Comparison of ENCODE assay signal across 34 cellular contexts in the genomic region with DNA sequence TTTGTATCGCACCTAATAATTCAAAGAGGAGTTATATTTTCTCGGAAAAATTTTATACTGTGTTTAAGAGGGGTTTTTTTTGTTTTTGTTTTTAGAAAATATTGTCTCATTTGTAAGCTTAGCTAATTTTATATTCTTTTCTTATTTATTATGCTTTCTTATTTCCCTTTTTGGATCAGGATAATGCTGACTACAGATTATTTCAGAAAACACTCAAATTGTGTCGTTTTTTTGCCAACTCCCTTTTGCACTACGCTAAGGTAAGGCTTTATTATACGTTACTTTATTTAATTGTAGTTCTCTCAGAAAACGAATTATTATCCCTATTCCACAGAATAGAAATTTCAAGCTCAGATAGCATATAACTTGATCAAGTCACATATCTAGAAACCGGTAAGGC. TPM values are rescaled to one million over a fixed set of nuclear protein-coding genes. Genes with fewer than 3 reads are reported as not detected.
DNase-seq lines count a peak whose midpoint lies in the region; ATAC-seq, FAIRE-seq and TF ChIP-seq lines count a peak whose summit lies in the region.
"Had no signal": no experiment of that assay in that cellular context is flagged by ENCODE, and none has a peak within 500 bp of the region (broad histone marks: within the 10 kb centered on the region; RNA-seq: fewer than 3 reads in every experiment).

No MANE protein-coding gene starts in this region.

- FAIRE-seq in HepG2 (lab: Jason Lieb, UNC), result no peak
- FAIRE-seq in A549 (lab: Jason Lieb, UNC), result no peak
- no peak for FAIRE-seq in K562 (lab: Jason Lieb, UNC)
- FAIRE-seq: A204.1, D721Med had no signal

- H3K4me1 ChIP-seq in HepG2 (ENCODE audit: insufficient read depth, low read length), result peaks cover 5% of the 10 kb centered on the region; the same call in 1 of the 2 replicates
- no peaks in the 10 kb centered on the region for H3K4me1 ChIP-seq in right lobe of liver
- no peaks in the 10 kb centered on the region for H3K4me1 ChIP-seq in A549
- no peaks in the 10 kb centered on the region for H3K4me1 ChIP-seq in IMR-90 (ENCODE audit: control insufficient read depth, insufficient read depth, low read length)
- H3K4me1 ChIP-seq in K562 (replicated peaks in 1 of 2; ENCODE audit: control insufficient read depth in 2 of 2, insufficient read depth in 2 of 2, low read length in 2 of 2), result no peaks in the 10 kb centered on the region
- H3K4me1 ChIP-seq in Peyer's patch, result no peaks in the 10 kb centered on the region
- H3K4me1 ChIP-seq: BE2C; BLaER1; BLaER1 treated with 17β-estradiol and CSF1 and Interleukin-3, amounts not matched to agents 10 nM and 100 nM; Caco-2 had no signal

- no peak overlapping the region for H2BK15ac ChIP-seq in IMR-90 (ENCODE audit: low read depth, low read length)

- H3K4me3 ChIP-seq in HepG2 (replicated peaks in 1 of 3; ENCODE audit: insufficient read depth in 1 of 3, low read depth in 2 of 3, low read length in 3 of 3) (no peak overlapping the region), right lobe of liver (no peak overlapping the region), A549 (no peak overlapping the region), IMR-90 (ENCODE audit: insufficient read depth, low read depth, low read length) (no peak overlapping the region), K562 (no peak overlapping the region), Peyer's patch (no peak overlapping the region)
- H3K4me3 ChIP-seq: BLaER1; BLaER1 treated with 17β-estradiol and CSF1 and Interleukin-3, amounts not matched to agents 10 nM and 100 nM had no signal

- no peak overlapping the region for H4K5ac ChIP-seq in IMR-90 (ENCODE audit: low read depth, low read length)

- H3K14ac ChIP-seq in IMR-90 (replicated peaks; ENCODE audit: low read depth, low read length), result no peak overlapping the region

- H4K20me1 ChIP-seq in HepG2 (ENCODE audit: insufficient read depth, low read length), result no peaks in the 10 kb centered on the region
- H4K20me1 ChIP-seq in IMR-90 (ENCODE audit: insufficient read depth, low read length), result no peaks in the 10 kb centered on the region
- H4K20me1 ChIP-seq in K562 (replicated peaks; ENCODE audit: control insufficient read depth, insufficient read depth, low read length), result no peaks in the 10 kb centered on the region
- H4K20me1 ChIP-seq: BLaER1; BLaER1 treated with 17β-estradiol and CSF1 and Interleukin-3, amounts not matched to agents 10 nM and 100 nM had no signal

- TF ChIP-seq POLR2A in HepG2 (IDR thresholded peaks at IDR 0.05; ENCODE audit: insufficient read depth in 1 of 2, low read depth in 2 of 2, low read length in 2 of 2) (no peak), right lobe of liver (IDR thresholded peaks at IDR 0.05) (no peak), A549 (IDR thresholded peaks at IDR 0.05; ENCODE audit: low read length) (no peak), IMR-90 (IDR thresholded peaks at IDR 0.05; ENCODE audit: low read depth, low read length) (no peak), K562 (conservative IDR thresholded peaks at IDR 0.05) (no peak), Peyer's patch (IDR thresholded peaks at IDR 0.05) (no peak)

- H3K9me3 ChIP-seq in HepG2 (ENCODE audit: low read length) (no peaks in the 10 kb centered on the region), right lobe of liver (no peaks in the 10 kb centered on the region), A549 (no peaks in the 10 kb centered on the region), IMR-90 (ENCODE audit: control insufficient read depth, insufficient read depth, low read length) (no peaks in the 10 kb centered on the region), K562 (replicated peaks; ENCODE audit: control insufficient read depth, insufficient read depth, low read depth, low read length) (no peaks in the 10 kb centered on the region), Peyer's patch (no peaks in the 10 kb centered on the region)
- H3K9me3 ChIP-seq: BE2C, Caco-2 had no signal

- BruUV-seq in HepG2 (replicated peaks; lab: Mats Ljungman, UMichigan) (no TSS peak), IMR-90 (replicated peaks; lab: Mats Ljungman, UMichigan) (no TSS peak), K562 (replicated peaks; lab: Mats Ljungman, UMichigan) (no TSS peak)

- H3K4ac ChIP-seq in IMR-90 (ENCODE audit: low read depth, low read length), result no peak overlapping the region

- intact Hi-C loops in HepG2 (cut with micrococcal nuclease; ENCODE audit: unreplicated experiment), result no loop called here
- intact Hi-C loops in right lobe of liver (cut with DNase I), result loop anchor here in 1 of 2 donors (10.0 kb wide), 1 partner anchor 207 kb away; no protein-coding TSS in a partner anchor
- intact Hi-C loops in IMR-90 (cut with micrococcal nuclease), result no loop called here
- intact Hi-C loops in K562 (cut with micrococcal nuclease), result no loop called here

- no peak overlapping the region for H2AK9ac ChIP-seq in IMR-90 (replicated peaks; ENCODE audit: low read depth, low read length, poor library complexity)

- CTCF ChIA-PET in HepG2 (lab: Yijun Ruan, JAX; ENCODE audit: low intra/inter-chr PET ratio, low total read pairs) (no interaction called here), A549 (lab: Yijun Ruan, JAX) (interaction anchor here (1.2 to 1.4 kb wide), 2 partner anchors 12 to 220 kb away, joined by 4 to 5 read pairs; no protein-coding TSS in a partner anchor), IMR-90 (lab: Yijun Ruan, JAX) (no interaction called here), K562 (lab: Yijun Ruan, JAX; ENCODE audit: low intra/inter-chr PET ratio) (no interaction called here)

- no peak overlapping the region for H2AK5ac ChIP-seq in IMR-90 (ENCODE audit: low read depth, low read length)

- in situ Hi-C loops in HepG2 (cut with HindIII; ENCODE audit: extremely low pct_ligation_motif_present, low pct_unique_long_range_greater_than_20kb), result no loop called here
- in situ Hi-C loops in IMR-90 (cut with MboI; ENCODE audit: low sequenced_read_pairs), result no loop called here
- in situ Hi-C loops in K562 (cut with MboI), result no loop called here
- in situ Hi-C loops in GM13977 (cut with MboI; ENCODE audit: low pct_unique_long_range_greater_than_20kb, low sequenced_read_pairs, unreplicated experiment), result loop anchor here (25.0 kb wide), 1 partner anchor 234 kb away; the partner anchor contains the start of gene F5

- H2BK5ac ChIP-seq in IMR-90 (ENCODE audit: low read depth, low read length, poor library complexity, severe bottlenecking), result no peak overlapping the region

- H3K9me1 ChIP-seq in IMR-90 (ENCODE audit: insufficient read depth, low read length), result no peaks in the 10 kb centered on the region
- H3K9me1 ChIP-seq in K562 (ENCODE audit: control insufficient read depth, insufficient read depth, low read length), result no peaks in the 10 kb centered on the region

- H3K4me2 ChIP-seq in HepG2 (ENCODE audit: low read depth, low read length), result no peak overlapping the region
- H3K4me2 ChIP-seq in A549, result no peak overlapping the region
- H3K4me2 ChIP-seq in IMR-90 (ENCODE audit: low read depth, low read length), result no peak overlapping the region
- H3K4me2 ChIP-seq in K562 (ENCODE audit: insufficient read depth, low read length), result no peak overlapping the region
- H3K4me2 ChIP-seq: BLaER1; BLaER1 treated with 17β-estradiol and CSF1 and Interleukin-3, amounts not matched to agents 10 nM and 100 nM had no signal

- TF ChIP-seq CTCF in HepG2 (CRISPR knock-in tag; IDR thresholded peaks at IDR 0.05) (no peak), right lobe of liver (IDR thresholded peaks at IDR 0.05) (no peak), A549 (IDR thresholded peaks at IDR 0.05) (no peak), IMR-90 (conservative IDR thresholded peaks at IDR 0.05; ENCODE audit: low read depth, low read length) (no peak), K562 (IDR thresholded peaks at IDR 0.05 in 2 of 3, conservative IDR thresholded peaks at IDR 0.05 in 1 of 3; ENCODE audit: insufficient read depth in 2 of 3, low read depth in 1 of 3, low read length in 3 of 3) (no peak), GM13977 (IDR thresholded peaks at IDR 0.05; ENCODE audit: extremely low read depth, insufficient read depth, missing control alignments) (no peak), Peyer's patch (IDR thresholded peaks at IDR 0.05) (no peak)

- H3K18ac ChIP-seq in IMR-90 (ENCODE audit: low read depth, low read length), result no peak overlapping the region

- no peak overlapping the region for H2AFZ ChIP-seq in HepG2 (ENCODE audit: low read length)
- no peak overlapping the region for H2AFZ ChIP-seq in IMR-90 (replicated peaks; ENCODE audit: low read length, poor library complexity)
- H2AFZ ChIP-seq in K562 (ENCODE audit: low read depth, low read length), result no peak overlapping the region

- H3K36me3 ChIP-seq in HepG2 (replicated peaks in 1 of 2; ENCODE audit: control insufficient read depth in 1 of 2, insufficient read depth in 2 of 2, low read length in 2 of 2) (peaks cover 6 to 19% of the 10 kb centered on the region in 2 experiments), right lobe of liver (peaks cover 0 to 5% (median 2%) of the 10 kb centered on the region in 4 donors), IMR-90 (ENCODE audit: control insufficient read depth, insufficient read depth, low read length) (peaks cover 3% of the 10 kb centered on the region), K562 (ENCODE audit: control insufficient read depth, insufficient read depth, low read length) (peaks cover 63% of the 10 kb centered on the region), Peyer's patch (peaks cover 0 to 10% (median 0%) of the 10 kb centered on the region in 3 donors)
- H3K36me3 ChIP-seq: BE2C had no signal

- POLR2A ChIA-PET in HepG2 (lab: Yijun Ruan, JAX) (no interaction called here), A549 (lab: Yijun Ruan, JAX) (no interaction called here), IMR-90 (lab: Charles Lee; ENCODE audit: unreplicated experiment) (no interaction called here), K562 (lab: Yijun Ruan, JAX) (no interaction called here)

- no peak for DNase-seq in HepG2 (ENCODE audit: low spot score)
- DNase-seq in right lobe of liver, result no peak
- DNase-seq in A549 (ENCODE audit: low read depth in 1 of 2, low spot score in 1 of 2), result no peak
- DNase-seq in IMR-90, result no peak
- no peak for DNase-seq in K562 (ENCODE audit: extremely low read depth in 1 of 4, low spot score in 3 of 4)
- DNase-seq in GM13977 (ENCODE audit: low spot score), result no peak
- no peak for DNase-seq in Peyer's patch
- DNase-seq: 8988T; ACHN; AML-193; BE2C; C1 segment of cervical spinal cord; Caco-2; Calu3; CD4-positive, alpha-beta memory T cell; CD4-positive, alpha-beta T cell; CD4-positive, CD25-positive, alpha-beta regulatory T cell; CD8-positive, alpha-beta memory T cell; CD8-positive, alpha-beta T cell; COR-L47; DMS 273 treated with DMSO at 0.1 percent for 48 hours; DMS153; DMS53; DMS79; DMS79 treated with DMSO at 0.1 percent for 48 hours; DND-41; EL had no signal

- TF ChIP-seq EP300 in HepG2 (IDR thresholded peaks at IDR 0.05; ENCODE audit: low read depth in 2 of 2, low read length in 2 of 2) (no peak), HepG2 (CRISPR knock-in tag; IDR thresholded peaks at IDR 0.05; ENCODE audit: borderline replicate concordance) (no peak), A549 (IDR thresholded peaks at IDR 0.05) (no peak), K562 (IDR thresholded peaks at IDR 0.05; ENCODE audit: low read length) (no peak)

- no peaks in the 10 kb centered on the region for H3K79me1 ChIP-seq in IMR-90 (ENCODE audit: low read depth in 1 of 2, low read length in 2 of 2)

- H3K27me3 ChIP-seq in HepG2 (ENCODE audit: control insufficient read depth in 1 of 2, insufficient read depth in 2 of 2, low read length in 2 of 2) (no peaks in the 10 kb centered on the region), right lobe of liver (no peaks in the 10 kb centered on the region), IMR-90 (ENCODE audit: control insufficient read depth, insufficient read depth, low read length) (no peaks in the 10 kb centered on the region), K562 (ENCODE audit: control insufficient read depth in 2 of 2, insufficient read depth in 2 of 2, low read length in 2 of 2) (no peaks in the 10 kb centered on the region), Peyer's patch (no peaks in the 10 kb centered on the region)
- H3K27me3 ChIP-seq: BE2C; BLaER1; BLaER1 treated with 17β-estradiol and CSF1 and Interleukin-3, amounts not matched to agents 10 nM and 100 nM had no signal

- H4K91ac ChIP-seq in IMR-90 (ENCODE audit: insufficient read depth, low read depth, low read length), result no peak overlapping the region

- WGBS in HepG2 (ENCODE audit: low lambda C conversion rate), result 98% methylated on average over 7 of the region's 7 CpGs
- WGBS in right lobe of liver (ENCODE audit: insufficient coverage, low coverage, low lambda C conversion rate, missing lambda C conversion rate), result over 99% methylated on average over 7 of the region's 7 CpGs
- 92% methylated on average over 7 of the region's 7 CpGs for WGBS in A549 (ENCODE audit: missing lambda C conversion rate)
- no CpG with 5 or more reads among the region's 7 CpGs for WGBS in IMR-90 (ENCODE audit: extremely low coverage in 2 of 2, insufficient read length in 1 of 2), 2 experiments
- WGBS in K562 (ENCODE audit: insufficient coverage, low coverage, missing lambda C conversion rate), result 87% methylated on average over 7 of the region's 7 CpGs

- H3K27ac ChIP-seq in HepG2 (ENCODE audit: extremely low read length, insufficient read depth, low read length) (no peak overlapping the region), right lobe of liver (no peak overlapping the region), A549 (no peak overlapping the region), IMR-90 (ENCODE audit: insufficient read depth, low read length) (no peak overlapping the region), K562 (ENCODE audit: extremely low read depth, low read depth, low read length) (no peak overlapping the region), Peyer's patch (no peak overlapping the region)
- H3K27ac ChIP-seq: 22Rv1; BLaER1; BLaER1 treated with 17β-estradiol and CSF1 and Interleukin-3, amounts not matched to agents 10 nM and 100 nM; C4-2B had no signal

- no peak overlapping the region for H3K23ac ChIP-seq in IMR-90 (ENCODE audit: low read depth, low read length)

- H3K79me2 ChIP-seq in HepG2 (ENCODE audit: insufficient read depth, low read length) (no peaks in the 10 kb centered on the region), K562 (ENCODE audit: control insufficient read depth, insufficient read depth, low read length) (no peaks in the 10 kb centered on the region)

- dilution Hi-C loops in IMR-90 (cut with HindIII; ENCODE audit: low sequenced_read_pairs, unreplicated experiment), result no loop called here

- no peak overlapping the region for H2BK120ac ChIP-seq in IMR-90 (ENCODE audit: low read depth, low read length)

- no peak overlapping the region for H2BK20ac ChIP-seq in IMR-90 (ENCODE audit: low read depth, low read length)

- H4K8ac ChIP-seq in IMR-90 (ENCODE audit: low read depth in 2 of 2, low read length in 2 of 2), result no peak overlapping the region

- no peak for ATAC-seq in HepG2
- no peak for ATAC-seq in right lobe of liver
- no peak for ATAC-seq in A549
- ATAC-seq in IMR-90 (ENCODE audit: low read depth), result no peak
- no peak for ATAC-seq in K562
- ATAC-seq in HG03280 (IDR thresholded peaks at IDR 0.05; ENCODE audit: unreplicated experiment), result no peak
- ATAC-seq: CD8-positive, alpha-beta T cell had no signal

- no peak for TF ChIP-seq RAD21 in HepG2 (CRISPR knock-in tag; IDR thresholded peaks at IDR 0.05)
- TF ChIP-seq RAD21 in A549 (conservative IDR thresholded peaks at IDR 0.05 in 1 of 2, IDR thresholded peaks at IDR 0.05 in 1 of 2), result no peak
- no peak for TF ChIP-seq RAD21 in IMR-90 (IDR thresholded peaks at IDR 0.05; ENCODE audit: low read length)
- TF ChIP-seq RAD21 in K562 (CRISPR knock-in tag; conservative IDR thresholded peaks at IDR 0.05 in 1 of 2, IDR thresholded peaks at IDR 0.05 in 1 of 2), result no peak

- H3K9ac ChIP-seq in HepG2 (ENCODE audit: insufficient read depth, low read depth, low read length) (no peak overlapping the region), IMR-90 (ENCODE audit: low read depth, low read length) (no peak overlapping the region), K562 (ENCODE audit: insufficient read depth in 1 of 2, low read depth in 2 of 2, low read length in 2 of 2) (no peak overlapping the region)
- H3K9ac ChIP-seq: BLaER1; BLaER1 treated with 17β-estradiol and CSF1 and Interleukin-3, amounts not matched to agents 10 nM and 100 nM had no signal

- no peak overlapping the region for H3K56ac ChIP-seq in IMR-90 (ENCODE audit: extremely low read depth, insufficient read depth, low read length)

RNA-seq across cellular contexts. Expression of gene METTL18, which starts 26.8 kb away (rescaled TPM):
- total RNA-seq in HepG2 (2016; rRNA removed; fragmentation: Illumina TruSeq; extraction: Trizol), result 6.7 and 11.2 TPM in 2 replicates
- 1.8 and 2.4 TPM in 2 replicates for total RNA-seq in HepG2 (2016; cell fraction: cytosol; rRNA removed; fragmentation: Illumina TruSeq; extraction: Trizol; ENCODE audit: low read depth)
- 7.6 and 11.0 TPM in 2 replicates for total RNA-seq in HepG2 (2016; cell fraction: insoluble cytoplasmic fraction; rRNA removed; fragmentation: Illumina TruSeq; extraction: Trizol)
- total RNA-seq in HepG2 (2016; cell fraction: membrane; rRNA removed; fragmentation: Illumina TruSeq; extraction: Trizol), result 3.7 and 3.9 TPM in 2 replicates
- 6.2 and 6.5 TPM in 2 replicates for total RNA-seq in HepG2 (2016; cell fraction: nucleus; rRNA removed; fragmentation: Illumina TruSeq; extraction: Trizol)
- 2.2 and 2.7 TPM in 2 replicates for polyA plus RNA-seq in HepG2 (2011; rRNA removed)
- polyA plus RNA-seq in HepG2 (2011; cell fraction: cytosol; rRNA removed), result 0.81 and 1.2 TPM in 2 replicates
- 0.48 and 0.93 TPM in 2 replicates for polyA plus RNA-seq in HepG2 (2011; cell fraction: nucleus; rRNA removed)
- polyA plus RNA-seq in HepG2 (2012), result 4.5 and 5.9 TPM in 2 replicates
- 1.4 and 2.0 TPM in 2 replicates for polyA plus RNA-seq in HepG2 (2016; cell fraction: cytosol; fragmentation: Illumina TruSeq; extraction: Trizol; ENCODE audit: low read depth)
- 10.2 and 10.9 TPM in 2 replicates for polyA plus RNA-seq in HepG2 (2016; cell fraction: insoluble cytoplasmic fraction; fragmentation: Illumina TruSeq; extraction: Trizol; ENCODE audit: low read depth)
- polyA plus RNA-seq in HepG2 (2016; cell fraction: membrane; fragmentation: Illumina TruSeq; extraction: Trizol; ENCODE audit: low read depth), result 1.8 and 3.0 TPM in 2 replicates
- 6.1 and 7.3 TPM in 2 replicates for polyA plus RNA-seq in HepG2 (2016; cell fraction: nucleus; fragmentation: Illumina TruSeq; extraction: Trizol; ENCODE audit: insufficient read depth, low read depth)
- polyA minus RNA-seq in HepG2 (2011; rRNA and poly(A)+ RNA removed; ENCODE audit: low replicate concordance), result 0.28 and 0.48 TPM in 2 replicates
- polyA minus RNA-seq in HepG2 (2011; cell fraction: cytosol; rRNA and poly(A)+ RNA removed), result 1.5 and 2.1 TPM in 2 replicates
- 4.0 and 5.8 TPM in 2 replicates for polyA minus RNA-seq in HepG2 (2011; cell fraction: nucleus; rRNA and poly(A)+ RNA removed)
- total RNA-seq in right lobe of liver, result 1 to 10 TPM; 2.2 to 4.4 (median 2.8) TPM
- polyA plus RNA-seq in A549 (2011; rRNA removed), result 7.2 and 11.4 TPM in 2 replicates
- 1.2 and 1.3 TPM in 2 replicates for polyA plus RNA-seq in A549 (2012; cell fraction: cytosol; rRNA removed)
- 0.46 and 0.76 TPM in 2 replicates for polyA plus RNA-seq in A549 (2012; cell fraction: nucleus; rRNA removed)
- 7.3 to 7.8 TPM (median 7.5 TPM) in 3 replicates for polyA plus RNA-seq in A549 (2017; fragmentation: RNase III; extraction: RNeasy Plus Mini Kit Qiagen cat#74134 plus additional on column Dnase treatment)
- 0.97 and 1.7 TPM in 2 replicates for polyA minus RNA-seq in A549 (2011; rRNA and poly(A)+ RNA removed)
- total RNA-seq in IMR-90 (2012; rRNA removed), result 3.4 and 7.2 TPM in 2 replicates
- polyA plus RNA-seq in IMR-90 (2012; rRNA removed), result 1.8 and 2.9 TPM in 2 replicates
- 0.25 and 0.33 TPM in 2 replicates for polyA plus RNA-seq in IMR-90 (2012; cell fraction: cytosol; rRNA removed)
- 0.09 and 0.52 TPM in 2 replicates for polyA plus RNA-seq in IMR-90 (2012; cell fraction: nucleus; rRNA removed; ENCODE audit: low replicate concordance)
- total RNA-seq in K562 (2011; cell fraction: chromatin; rRNA removed; ENCODE audit: low replicate concordance), result 2.8 and 11.2 TPM in 2 replicates
- 2.7 and 3.3 TPM in 2 replicates for total RNA-seq in K562 (2011; cell fraction: nucleolus; rRNA removed)
- total RNA-seq in K562 (2011; cell fraction: nucleoplasm; rRNA removed), result 5.2 and 5.3 TPM in 2 replicates
- total RNA-seq in K562 (2014; rRNA removed), result 9.5 TPM in 2 replicates
- 20.8 and 23.5 TPM in 2 replicates for total RNA-seq in K562 (2014; rRNA removed; fragmentation: Illumina TruSeq; extraction: Trizol)
- 12.9 and 14.7 TPM in 2 replicates for total RNA-seq in K562 (2015; rRNA removed; fragmentation: Illumina TruSeq; extraction: Trizol)
- 9.9 and 11.7 TPM in 2 replicates for total RNA-seq in K562 (2021)
- polyA plus RNA-seq in K562 (2011; rRNA removed), result 10.7 and 16.5 TPM in 2 replicates
- polyA plus RNA-seq in K562 (2011; cell fraction: cytosol; rRNA removed), result 1.4 and 2.2 TPM in 2 replicates
- 3.5 and 5.1 TPM in 2 replicates for polyA plus RNA-seq in K562 (2011; cell fraction: nucleus; rRNA removed)
- 10.5 and 11.0 TPM in 2 replicates for polyA plus RNA-seq in K562 (2012)
- polyA plus RNA-seq in K562 (2014; fragmentation: Illumina TruSeq; extraction: Trizol), result 10.6 and 13.4 TPM in 2 replicates
- 10 to 100 TPM; 36.4 to 40.2 TPM for polyA plus RNA-seq in K562 (2014; fragmentation: Nextera tagmentation; extraction: Ambion mirVana)
- 12.7 and 12.8 TPM in 2 replicates for polyA plus RNA-seq in K562 (2014; rRNA removed)
- polyA minus RNA-seq in K562 (2011; rRNA and poly(A)+ RNA removed), result 7.4 and 8.9 TPM in 2 replicates
- polyA minus RNA-seq in K562 (2011; cell fraction: cytosol; rRNA and poly(A)+ RNA removed), result 3.1 and 3.7 TPM in 2 replicates
- 5.5 and 10.3 TPM in 2 replicates for polyA minus RNA-seq in K562 (2011; cell fraction: nucleus; rRNA and poly(A)+ RNA removed)
- 1 to 10 TPM; 1.5 to 8.9 (median 5.0) TPM for total RNA-seq in Peyer's patch

Comparison
In these comparisons a context has a peak if more than half of its experiments do, and no peak if none do; other contexts are left out.
1. Of the 241 proteins assayed by ChIP-seq in both HepG2 and K562: peak only in HepG2: MAFK; only in K562: none; in both: MAFF; in neither: 239.